21 cellular contexts compared by ENCODE assay signal in genomic region chr9:124098141-124098905, GRCh38.
DNase-seq lines count a peak whose midpoint lies in the region; ATAC-seq and TF ChIP-seq lines count a peak whose summit lies in the region.
"Had no signal": no experiment of that assay in that cellular context is flagged by ENCODE, and none has a peak within 500 bp of the region (broad histone marks: within the 10 kb centered on the region; RNA-seq: fewer than 3 reads in every experiment).

No MANE protein-coding gene starts in this region.

- H3K4me3 ChIP-seq in Loucy (ENCODE audit: low read length, poor library complexity, severe bottlenecking) (peak overlapping the region; percentile 6), PC-9 (no peak overlapping the region)
- H3K4me3 ChIP-seq: lower lobe of right lung, skin epidermis had no signal

- H3K4me3 Mint-ChIP-seq in immature natural killer cell = no peak overlapping the region
- H3K4me3 Mint-ChIP-seq: activated CD8-positive, alpha-beta T cell treated with anti-CD3 and anti-CD28 coated beads for 36 hours; activated naive CD4-positive, alpha-beta T cell treated with anti-CD3 and anti-CD28 coated beads, Interleukin-2, amount 50 U/mL, for 24 hours; activated T-cell treated with anti-CD3 and anti-CD28 coated beads, Interleukin-2, amount 50 U/mL, for 4 hours; T-helper 1 cell treated with Interleukin-12 subunit alpha and Interleukin-12 subunit beta and Interleukin-4 antibody, amounts not matched to agents 30 μg/mL and 1 μg/mL, for 36 hours had no signal

- H4K20me1 ChIP-seq in Loucy (ENCODE audit: insufficient read depth, low read length, poor library complexity, severe bottlenecking) = no peaks in the 10 kb centered on the region
- H4K20me1 ChIP-seq in PC-9 (ENCODE audit: insufficient read depth) = no peaks in the 10 kb centered on the region; the same call in 1 of the 2 replicates

- H3K79me2 ChIP-seq in Loucy (ENCODE audit: insufficient read depth, low read length) (no peaks in the 10 kb centered on the region), PC-9 (ENCODE audit: low read depth) (no peaks in the 10 kb centered on the region)

- no peak overlapping the region for H3K27ac ChIP-seq in PC-9
- H3K27ac ChIP-seq: epithelial cell of prostate, lower lobe of right lung, skin epidermis, WERI-Rb-1 had no signal

- no peak for TF ChIP-seq CTCF in Loucy (conservative IDR thresholded peaks at IDR 0.05; ENCODE audit: low read length)
- TF ChIP-seq CTCF in PC-9 (conservative IDR thresholded peaks at IDR 0.05) = no peak

- POLR2A ChIA-PET in PC-9 (lab: Charles Lee; ENCODE audit: unreplicated experiment) = interaction anchor here (0.6 to 0.7 kb wide), 3 partner anchors 14 to 324 kb away, joined by 3 to 9 read pairs (median 5); no protein-coding TSS in a partner anchor

- H3K27me3 Mint-ChIP-seq in immature natural killer cell (ENCODE audit: low read depth in 3 of 3) = peaks cover 2 to 12% (median 5%) of the 10 kb centered on the region in 3 donors

- H3F3A ChIP-seq in Loucy (ENCODE audit: low read depth) = no peaks in the 10 kb centered on the region
- H3F3A ChIP-seq in PC-9 (ENCODE audit: insufficient read depth, low read depth) = no peaks in the 10 kb centered on the region

- intact Hi-C loops in PC-9 (cut with micrococcal nuclease; ENCODE audit: unreplicated experiment) (no loop called here), left colon (cut with DNase I, micrococcal nuclease) (no loop called here)

- H3K9ac ChIP-seq in Loucy (ENCODE audit: low read depth, low read length, poor library complexity, severe bottlenecking) = no peak overlapping the region

- no peaks in the 10 kb centered on the region for H3K9me2 ChIP-seq in Loucy (replicated peaks; ENCODE audit: low read depth, low read length)
- no peaks in the 10 kb centered on the region for H3K9me2 ChIP-seq in PC-9 (ENCODE audit: insufficient read depth)

- H2AFZ ChIP-seq in Loucy (ENCODE audit: low read length) (no peak overlapping the region), PC-9 (no peak overlapping the region)

- CTCF ChIA-PET in PC-9 (lab: Charles Lee) = no interaction called here

- no peaks in the 10 kb centered on the region for H3K36me3 ChIP-seq in Loucy (ENCODE audit: insufficient read depth, low read length)
- H3K36me3 ChIP-seq in PC-9 (ENCODE audit: low read depth) = no peaks in the 10 kb centered on the region
- H3K36me3 ChIP-seq: lower lobe of right lung, WERI-Rb-1 had no signal

- H3K27me3 ChIP-seq in Loucy (ENCODE audit: insufficient read depth, low read length, poor library complexity, severe bottlenecking) (no peaks in the 10 kb centered on the region), PC-9 (ENCODE audit: insufficient read depth, low read depth) (peaks cover 15% of the 10 kb centered on the region)

- peaks cover 0 to 2% of the 10 kb centered on the region in 2 donors for H3K4me1 Mint-ChIP-seq in immature natural killer cell
- H3K4me1 Mint-ChIP-seq: activated naive CD4-positive, alpha-beta T cell treated with anti-CD3 and anti-CD28 coated beads, Interleukin-2, amount 50 U/mL, for 24 hours had no signal

- H3K9me3 ChIP-seq in Loucy (ENCODE audit: insufficient read depth, low read depth, low read length) (no peaks in the 10 kb centered on the region), PC-9 (ENCODE audit: insufficient read depth, low read depth) (no peaks in the 10 kb centered on the region)
- H3K9me3 ChIP-seq: Caco-2, lower lobe of right lung had no signal

- H3K9me3 Mint-ChIP-seq in immature natural killer cell = no peaks in the 10 kb centered on the region
- H3K9me3 Mint-ChIP-seq: activated CD8-positive, alpha-beta T cell treated with anti-CD3 and anti-CD28 coated beads for 36 hours; activated naive CD4-positive, alpha-beta T cell treated with anti-CD3 and anti-CD28 coated beads, Interleukin-2, amount 50 U/mL, for 24 hours; activated T-cell treated with anti-CD3 and anti-CD28 coated beads, Interleukin-2, amount 50 U/mL, for 4 hours; naive B cell; T-helper 1 cell treated with Interleukin-12 subunit alpha and Interleukin-12 subunit beta and Interleukin-4 antibody, amounts not matched to agents 30 μg/mL and 1 μg/mL, for 36 hours had no signal

- DNase-seq in GF-D8 (lab: John Stamatoyannopoulos, UW) (peak; percentile 60), PC-9 (peak in 1 of 2 experiments; percentile 51), left colon (no peak), immature natural killer cell (no peak), NCI-H1092 treated with DMSO at 0.1 percent for 48 hours (lab: John Stamatoyannopoulos, UW) (no peak)
- DNase-seq: activated CD8-positive, alpha-beta T cell treated with anti-CD3 and anti-CD28 coated beads for 36 hours; activated T-cell treated with anti-CD3 and anti-CD28 coated beads, Interleukin-2, amount 50 U/mL, for 4 hours; Caco-2; lower lobe of right lung; naive B cell; NCI-H2081; NCI-H82; stimulated activated CD4-positive, alpha-beta T cell treated with anti-CD3 and anti-CD28 coated beads, Interleukin-4, amount 100 ng/mL, for 24 hours; WERI-Rb-1 had no signal

- no TSS peak for BruUV-seq in PC-9 (replicated peaks; lab: Mats Ljungman, UMichigan)

- no peaks in the 10 kb centered on the region for H3K36me3 Mint-ChIP-seq in immature natural killer cell
- H3K36me3 Mint-ChIP-seq: activated naive CD4-positive, alpha-beta T cell treated with anti-CD3 and anti-CD28 coated beads, Interleukin-2, amount 50 U/mL, for 24 hours; naive B cell had no signal

- ATAC-seq in left colon (peak; percentile 16), HG03460 (IDR thresholded peaks at IDR 0.05; ENCODE audit: unreplicated experiment) (no peak)
- ATAC-seq: activated CD8-positive, alpha-beta T cell treated with anti-CD3 and anti-CD28 coated beads for 36 hours; activated T-cell treated with anti-CD3 and anti-CD28 coated beads, Interleukin-2, amount 50 U/mL, for 4 hours; HCT116; lower lobe of right lung had no signal

- no peak overlapping the region for H3K27ac Mint-ChIP-seq in immature natural killer cell
- H3K27ac Mint-ChIP-seq: activated CD8-positive, alpha-beta T cell treated with anti-CD3 and anti-CD28 coated beads for 36 hours; activated naive CD4-positive, alpha-beta T cell treated with anti-CD3 and anti-CD28 coated beads, Interleukin-2, amount 50 U/mL, for 24 hours; T-helper 1 cell treated with Interleukin-12 subunit alpha and Interleukin-12 subunit beta and Interleukin-4 antibody, amounts not matched to agents 30 μg/mL and 1 μg/mL, for 36 hours had no signal

- H3K4me1 ChIP-seq in Loucy (ENCODE audit: insufficient read depth, low read length, poor library complexity, severe bottlenecking) = peaks cover 13% of the 10 kb centered on the region
- H3K4me1 ChIP-seq in PC-9 (replicated peaks; ENCODE audit: insufficient read depth) = 0 out of 2 replicates have a peak, but pooled peaks cover 6% of the 10 kb centered on the region
- H3K4me1 ChIP-seq: Caco-2, lower lobe of right lung had no signal

- H3K4me2 ChIP-seq in Loucy (ENCODE audit: low read depth, low read length, poor library complexity, severe bottlenecking) = peak overlapping the region; percentile 43
- H3K4me2 ChIP-seq in PC-9 = 0 out of 2 replicates have a peak overlapping the region, but pooled peaks have one; percentile 6
